17 cellular contexts compared by ENCODE assay signal in genomic region chr11:35850191-35850590, GRCh38.
DNase-seq lines count a peak whose midpoint lies in the region; TF ChIP-seq lines count a peak whose summit lies in the region.
"Had no signal": no experiment of that assay in that cellular context is flagged by ENCODE, and none has a peak within 500 bp of the region (broad histone marks: within the 10 kb centered on the region; RNA-seq: fewer than 3 reads in every experiment).

No MANE protein-coding gene starts in this region.

- peaks cover 8% of the 10 kb centered on the region for H3K27me3 Mint-ChIP-seq in endodermal cell (ENCODE audit: insufficient read depth)
- H3K27me3 Mint-ChIP-seq in activated naive CD8-positive, alpha-beta T cell treated with anti-CD3 and anti-CD28 coated beads for 36 hours, result no peaks in the 10 kb centered on the region

- H3K36me3 ChIP-seq in SJCRH30 (no peaks in the 10 kb centered on the region), endodermal cell (ENCODE audit: control insufficient read depth, insufficient read depth, low read length) (no peaks in the 10 kb centered on the region), osteoblast (ENCODE audit: insufficient read depth, low read length) (no peaks in the 10 kb centered on the region)
- H3K36me3 ChIP-seq: HAP-1 had no signal

- no peaks in the 10 kb centered on the region for H3K36me3 Mint-ChIP-seq in endodermal cell (ENCODE audit: low read depth)
- no peaks in the 10 kb centered on the region for H3K36me3 Mint-ChIP-seq in activated naive CD8-positive, alpha-beta T cell treated with anti-CD3 and anti-CD28 coated beads for 36 hours
- H3K36me3 Mint-ChIP-seq: CD4-positive, alpha-beta memory T cell had no signal

- no peak overlapping the region for H3K9ac ChIP-seq in endodermal cell (ENCODE audit: extremely low read depth, low read length, poor library complexity, severe bottlenecking)

- DNase-seq in SJCRH30 (peak; percentile 16 to 58), SW480 (ENCODE audit: low spot score) (peak; percentile 20), endodermal cell (peak; percentile 34), osteoblast (ENCODE audit: insufficient read length, low spot score, missing footprints) (peak; percentile 11), NCI-H226 (no peak), dorsolateral prefrontal cortex (no peak)
- no peak for DNase-seq in activated naive CD8-positive, alpha-beta T cell treated with anti-CD3 and anti-CD28 coated beads for 36 hours
- DNase-seq: C1 segment of cervical spinal cord; Calu3; CD4-positive, alpha-beta memory T cell; COR-L47; DMS53; DMS79 treated with DMSO at 0.1 percent for 48 hours; GF-D8; GOT3; HFFc6 had no signal

- H3K9me3 ChIP-seq in SJCRH30 (replicated peaks) (no peaks in the 10 kb centered on the region), endodermal cell (ENCODE audit: control insufficient read depth, low read length) (no peaks in the 10 kb centered on the region), osteoblast (ENCODE audit: low read depth, low read length) (no peaks in the 10 kb centered on the region)
- H3K9me3 ChIP-seq: HAP-1 had no signal

- no peaks in the 10 kb centered on the region for H3K27me3 ChIP-seq in SJCRH30
- H3K27me3 ChIP-seq in endodermal cell (ENCODE audit: control insufficient read depth, insufficient read depth, low read length, poor library complexity, severe bottlenecking), result peaks cover 8% of the 10 kb centered on the region
- peaks cover 28% of the 10 kb centered on the region for H3K27me3 ChIP-seq in osteoblast (ENCODE audit: insufficient read depth, low read length)
- no peaks in the 10 kb centered on the region for H3K27me3 ChIP-seq in dorsolateral prefrontal cortex

- H3K27ac Mint-ChIP-seq in endodermal cell, result no peak overlapping the region
- no peak overlapping the region for H3K27ac Mint-ChIP-seq in activated naive CD8-positive, alpha-beta T cell treated with anti-CD3 and anti-CD28 coated beads for 36 hours
- H3K27ac Mint-ChIP-seq: CD4-positive, alpha-beta memory T cell; HFFc6 had no signal

- TF ChIP-seq CTCF in endodermal cell (conservative IDR thresholded peaks at IDR 0.05) (no peak), osteoblast (IDR thresholded peaks at IDR 0.05; ENCODE audit: extremely low read depth, low read depth, low read length) (no peak), dorsolateral prefrontal cortex (IDR thresholded peaks at IDR 0.05 in 54 of 56, conservative IDR thresholded peaks at IDR 0.05 in 2 of 56; ENCODE audit: low read depth in 1 of 56, partially characterized antibody in 56 of 56) (no peak)

- no peak overlapping the region for H3K4me3 Mint-ChIP-seq in endodermal cell
- H3K4me3 Mint-ChIP-seq in activated naive CD8-positive, alpha-beta T cell treated with anti-CD3 and anti-CD28 coated beads for 36 hours, result no peak overlapping the region
- H3K4me3 Mint-ChIP-seq: CD4-positive, alpha-beta memory T cell; HFFc6 had no signal

- H3K79me2 ChIP-seq in osteoblast (ENCODE audit: insufficient read depth, low read length), result no peaks in the 10 kb centered on the region

- H3K4me1 ChIP-seq in SJCRH30 (peaks cover 2% of the 10 kb centered on the region; the same call in 1 of the 2 replicates), endodermal cell (ENCODE audit: control insufficient read depth, insufficient read depth, low read length) (no peaks in the 10 kb centered on the region), osteoblast (ENCODE audit: insufficient read depth, low read length) (no peaks in the 10 kb centered on the region)

- H3K4me2 ChIP-seq in osteoblast (ENCODE audit: insufficient read depth, low read length), result no peak overlapping the region

- H3K27ac ChIP-seq in SJCRH30 (no peak overlapping the region), endodermal cell (ENCODE audit: low read depth, low read length) (no peak overlapping the region), osteoblast (ENCODE audit: low read depth, low read length) (no peak overlapping the region), dorsolateral prefrontal cortex (peak overlapping the region in 1 of 59 donors; percentile 31)

- no peaks in the 10 kb centered on the region for H3K4me1 Mint-ChIP-seq in endodermal cell
- no peaks in the 10 kb centered on the region for H3K4me1 Mint-ChIP-seq in activated naive CD8-positive, alpha-beta T cell treated with anti-CD3 and anti-CD28 coated beads for 36 hours
- H3K4me1 Mint-ChIP-seq: CD4-positive, alpha-beta memory T cell had no signal

- no peaks in the 10 kb centered on the region for H4K20me1 ChIP-seq in osteoblast (ENCODE audit: insufficient read depth, low read length)

- no peaks in the 10 kb centered on the region for H3K9me3 Mint-ChIP-seq in endodermal cell
- no peaks in the 10 kb centered on the region for H3K9me3 Mint-ChIP-seq in activated naive CD8-positive, alpha-beta T cell treated with anti-CD3 and anti-CD28 coated beads for 36 hours
- H3K9me3 Mint-ChIP-seq: CD4-positive, alpha-beta memory T cell; HFFc6 had no signal

- 93 to 98% methylated on average over 7 of the region's 7 CpGs for WGBS in endodermal cell (ENCODE audit: insufficient coverage in 1 of 2, insufficient read length in 1 of 2), 2 experiments

- H3K4me3 ChIP-seq in SJCRH30 (no peak overlapping the region), endodermal cell (ENCODE audit: low read length) (no peak overlapping the region), osteoblast (ENCODE audit: insufficient read depth, low read length) (no peak overlapping the region), dorsolateral prefrontal cortex (no peak overlapping the region)
- H3K4me3 ChIP-seq: HAP-1 had no signal

- H2AFZ ChIP-seq in osteoblast (ENCODE audit: low read length), result no peak overlapping the region

- intact Hi-C loops in dorsolateral prefrontal cortex (cut with DNase I), result no loop called here

Comparison
In these comparisons a context has a peak if more than half of its experiments do, and no peak if none do; other contexts are left out.
1. DNase-seq: peak in SJCRH30 (2 of 2), SW480 (single experiment), endodermal cell (single experiment) and osteoblast (single experiment); none in NCI-H226 (single experiment), dorsolateral prefrontal cortex (0 of 10) and activated naive CD8-positive, alpha-beta T cell treated with anti-CD3 and anti-CD28 coated beads for 36 hours (single experiment).